ENCODE assay signal across 8 cellular contexts in the genomic region with DNA sequence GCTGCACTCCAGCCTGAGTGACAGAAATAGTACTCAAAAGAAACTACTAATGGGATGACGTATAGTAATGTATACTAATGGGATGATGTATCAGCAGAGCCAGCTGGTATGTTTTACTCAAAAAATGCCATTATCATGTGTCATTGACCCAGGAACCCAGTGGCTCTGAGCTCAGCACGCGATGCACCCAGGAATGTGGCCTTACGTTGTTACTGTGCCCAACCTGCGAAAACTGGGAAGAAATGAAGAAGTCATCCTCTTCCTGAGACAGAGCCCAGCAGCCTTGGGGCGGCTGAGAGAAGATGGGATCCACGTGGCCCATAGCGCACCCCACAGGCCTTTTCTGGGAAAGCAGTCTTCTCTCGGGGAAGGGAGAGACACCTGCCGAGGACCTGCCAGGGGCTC. TPM values are rescaled to one million over a fixed set of nuclear protein-coding genes. Genes with fewer than 3 reads are reported as not detected.
DNase-seq lines count a peak whose midpoint lies in the region; ATAC-seq lines count a peak whose summit lies in the region.

No MANE protein-coding gene starts in this region.

- POLR2A ChIA-PET in activated CD4-positive, alpha-beta memory T cell treated with anti-CD3 and anti-CD28 coated beads, Interleukin-2, amount 10 ng/mL, durations not matched to agents 7 days and 5 days (lab: Charles Lee), result interaction anchor here (1.7 kb wide), 1 partner anchor 8 kb away, joined by 4 read pairs; a partner anchor contains a TSS

- no peak overlapping the region for H3K4me3 Mint-ChIP-seq in activated CD4-positive, alpha-beta memory T cell treated with anti-CD3 and anti-CD28 coated beads, Interleukin-2, amount 10 ng/mL, durations not matched to agents 7 days and 5 days

- no peaks in the 10 kb centered on the region for H3K9me3 Mint-ChIP-seq in activated CD4-positive, alpha-beta memory T cell treated with anti-CD3 and anti-CD28 coated beads, Interleukin-2, amount 10 ng/mL, durations not matched to agents 7 days and 5 days

- peaks cover 48% of the 10 kb centered on the region for H3K36me3 Mint-ChIP-seq in activated CD4-positive, alpha-beta memory T cell treated with anti-CD3 and anti-CD28 coated beads, Interleukin-2, amount 10 ng/mL, durations not matched to agents 7 days and 5 days (ENCODE audit: low read depth)

- peaks cover 12% of the 10 kb centered on the region for H3K4me1 Mint-ChIP-seq in activated CD4-positive, alpha-beta memory T cell treated with anti-CD3 and anti-CD28 coated beads, Interleukin-2, amount 10 ng/mL, durations not matched to agents 7 days and 5 days

- DNase-seq in AG20443 (ENCODE audit: low spot score) (peak; percentile 92), HPDE6-E6E7 (ENCODE audit: extremely low spot score) (peak; percentile 77), iris pigment epithelial cell (ENCODE audit: low read depth) (peak; percentile 97), SK-N-DZ (ENCODE audit: low spot score) (no peak), cortex of kidney (lab: John Stamatoyannopoulos, UW) (no peak)
- DNase-seq in activated CD4-positive, alpha-beta memory T cell treated with anti-CD3 and anti-CD28 coated beads, Interleukin-2, amount 10 ng/mL, durations not matched to agents 7 days and 5 days, result peak; percentile 36

- no peaks in the 10 kb centered on the region for H3K27me3 Mint-ChIP-seq in activated CD4-positive, alpha-beta memory T cell treated with anti-CD3 and anti-CD28 coated beads, Interleukin-2, amount 10 ng/mL, durations not matched to agents 7 days and 5 days

- ATAC-seq in HG02852 (IDR thresholded peaks at IDR 0.05; ENCODE audit: unreplicated experiment) (no peak), HG03460 (IDR thresholded peaks at IDR 0.05; ENCODE audit: unreplicated experiment) (no peak)

- CTCF ChIA-PET in activated CD4-positive, alpha-beta memory T cell treated with anti-CD3 and anti-CD28 coated beads, Interleukin-2, amount 10 ng/mL, durations not matched to agents 7 days and 5 days (lab: Charles Lee), result interaction anchor here (0.9 kb wide), 2 partner anchors 34 to 143 kb away, joined by 3 to 5 read pairs; no protein-coding TSS in a partner anchor

- H3K27ac Mint-ChIP-seq in activated CD4-positive, alpha-beta memory T cell treated with anti-CD3 and anti-CD28 coated beads, Interleukin-2, amount 10 ng/mL, durations not matched to agents 7 days and 5 days, result no peak overlapping the region

RNA-seq across cellular contexts. Expression of a gene that starts 8.8 kb away (rescaled TPM):
- total RNA-seq in activated CD4-positive, alpha-beta memory T cell treated with anti-CD3 and anti-CD28 coated beads, Interleukin-2, amount 10 ng/mL, durations not matched to agents 7 days and 5 days, result 10 to 100 TPM; 62.4 to 63.5 TPM
- polyA plus RNA-seq in SK-N-DZ (2014; cell fraction: cytosol; rRNA removed), result 56.2 and 66.6 TPM in 2 replicates
- polyA plus RNA-seq in SK-N-DZ (2014; cell fraction: nucleus; rRNA removed), result 44.0 and 59.8 TPM in 2 replicates

RNA-seq across cellular contexts. Expression of a gene that starts 15.4 kb away (rescaled TPM):
- 1 to 10 TPM; 3.9 to 4.4 TPM for total RNA-seq in activated CD4-positive, alpha-beta memory T cell treated with anti-CD3 and anti-CD28 coated beads, Interleukin-2, amount 10 ng/mL, durations not matched to agents 7 days and 5 days
- 1.0 and 3.2 TPM in 2 replicates for polyA plus RNA-seq in SK-N-DZ (2014; cell fraction: cytosol; rRNA removed)
- 16.0 and 17.2 TPM in 2 replicates for polyA plus RNA-seq in SK-N-DZ (2014; cell fraction: nucleus; rRNA removed)

RNA-seq across cellular contexts. Expression of a gene that starts 18.3 kb away (rescaled TPM):
- total RNA-seq in activated CD4-positive, alpha-beta memory T cell treated with anti-CD3 and anti-CD28 coated beads, Interleukin-2, amount 10 ng/mL, durations not matched to agents 7 days and 5 days, result 1 to 10 TPM; 2.0 to 4.2 TPM
- not detected in 2 replicates for polyA plus RNA-seq in SK-N-DZ (2014; cell fraction: cytosol; rRNA removed)
- polyA plus RNA-seq in SK-N-DZ (2014; cell fraction: nucleus; rRNA removed), result 1.1 TPM in 2 replicates

RNA-seq across cellular contexts. Expression of a gene that starts 32.8 kb away (rescaled TPM):
- 10 to 100 TPM; 13.3 to 14.4 TPM for total RNA-seq in activated CD4-positive, alpha-beta memory T cell treated with anti-CD3 and anti-CD28 coated beads, Interleukin-2, amount 10 ng/mL, durations not matched to agents 7 days and 5 days
- 11.0 and 12.7 TPM in 2 replicates for polyA plus RNA-seq in SK-N-DZ (2014; cell fraction: cytosol; rRNA removed)
- 5.6 and 12.1 TPM in 2 replicates for polyA plus RNA-seq in SK-N-DZ (2014; cell fraction: nucleus; rRNA removed)

RNA-seq across cellular contexts. Expression of a gene that starts 33.1 kb away (rescaled TPM):
- 100 to 1,000 TPM; 181 TPM for total RNA-seq in activated CD4-positive, alpha-beta memory T cell treated with anti-CD3 and anti-CD28 coated beads, Interleukin-2, amount 10 ng/mL, durations not matched to agents 7 days and 5 days
- polyA plus RNA-seq in SK-N-DZ (2014; cell fraction: cytosol; rRNA removed), result 60.9 and 63.2 TPM in 2 replicates
- 93.0 and 93.9 TPM in 2 replicates for polyA plus RNA-seq in SK-N-DZ (2014; cell fraction: nucleus; rRNA removed)

Comparison
In these comparisons a context has a peak if more than half of its experiments do, and no peak if none do; other contexts are left out.
1. DNase-seq: peak in AG20443 (single experiment), HPDE6-E6E7 (single experiment), activated CD4-positive, alpha-beta memory T cell treated with anti-CD3 and anti-CD28 coated beads, Interleukin-2, amount 10 ng/mL, durations not matched to agents 7 days and 5 days (single experiment) and iris pigment epithelial cell (single experiment); none in SK-N-DZ (single experiment) and cortex of kidney (single experiment).